Comparison of ENCODE assay signal across 27 cellular contexts in genomic region chr4:120431180-120431579, GRCh38.
DNase-seq lines count a peak whose midpoint lies in the region; ATAC-seq, FAIRE-seq and TF ChIP-seq lines count a peak whose summit lies in the region.
"Had no signal": no experiment of that assay in that cellular context is flagged by ENCODE, and none has a peak within 500 bp of the region (broad histone marks: within the 10 kb centered on the region; RNA-seq: fewer than 3 reads in every experiment).

No MANE protein-coding gene starts in this region.

- no peaks in the 10 kb centered on the region for H3K36me3 Mint-ChIP-seq in activated T-cell treated with anti-CD3 and anti-CD28 coated beads, Interleukin-2, amount 50 U/mL, for 4 hours (ENCODE audit: insufficient read depth)

- TF ChIP-seq CTCF in MM.1S (IDR thresholded peaks at IDR 0.05; ENCODE audit: low read length) (no peak), GM13976 (IDR thresholded peaks at IDR 0.05; ENCODE audit: borderline replicate concordance, control extremely low read depth, extremely low read depth, insufficient read depth, missing control alignments) (no peak), pancreas (IDR thresholded peaks at IDR 0.05) (no peak)

- no peak overlapping the region for H3K4me3 ChIP-seq in MM.1S (ENCODE audit: low read length)
- H3K4me3 ChIP-seq in pancreas = no peak overlapping the region
- H3K4me3 ChIP-seq: GM23248 had no signal

- no peaks in the 10 kb centered on the region for H3K4me1 ChIP-seq in MM.1S (ENCODE audit: low read length)
- no peaks in the 10 kb centered on the region for H3K4me1 ChIP-seq in pancreas

- peak; percentile 18 for DNase-seq in MM.1S
- peak; percentile 27 for DNase-seq in NOMO-1 treated with dmso at 0.1 percent for 144 hours (lab: John Stamatoyannopoulos, UW; ENCODE audit: unreplicated experiment)
- no peak for DNase-seq in GM13976 (ENCODE audit: low spot score)
- DNase-seq in activated T-cell treated with anti-CD3 and anti-CD28 coated beads, Interleukin-2, amount 50 U/mL, for 4 hours = no peak
- no peak for DNase-seq in pancreas
- no peak for DNase-seq in AML-193 (lab: John Stamatoyannopoulos, UW)
- DNase-seq: DMS53, GDM1, GM23248, H9, HFFc6, IMR-90, NCI-H1105, NCI-H2081, NCI-H2171, NCI-H345, NCI-H524, NCI-H774, SHP77 treated with DMSO at 0.1 percent for 48 hours had no signal

- H3K9me3 Mint-ChIP-seq in activated T-cell treated with anti-CD3 and anti-CD28 coated beads, Interleukin-2, amount 50 U/mL, for 4 hours = no peaks in the 10 kb centered on the region
- H3K9me3 Mint-ChIP-seq: H9 had no signal

- no peak overlapping the region for H3K4me3 Mint-ChIP-seq in activated T-cell treated with anti-CD3 and anti-CD28 coated beads, Interleukin-2, amount 50 U/mL, for 4 hours
- H3K4me3 Mint-ChIP-seq: B cell, H9, HFFc6 had no signal

- H3K9me3 ChIP-seq in MM.1S (replicated peaks; ENCODE audit: insufficient read depth, low read length) = no peaks in the 10 kb centered on the region
- H3K9me3 ChIP-seq in pancreas = no peaks in the 10 kb centered on the region

- H3F3A ChIP-seq in MM.1S (ENCODE audit: insufficient read depth, low read length) = no peaks in the 10 kb centered on the region

- no peaks in the 10 kb centered on the region for H3K79me2 ChIP-seq in MM.1S (ENCODE audit: low read length)

- FAIRE-seq in pancreas (lab: Jason Lieb, UNC) = no peak
- FAIRE-seq: A204.1, D721Med had no signal

- H3K36me3 ChIP-seq in MM.1S (replicated peaks; ENCODE audit: insufficient read depth, low read length) (no peaks in the 10 kb centered on the region), pancreas (no peaks in the 10 kb centered on the region)

- in situ Hi-C loops in GM13976 (cut with MboI; ENCODE audit: low sequenced_read_pairs, unreplicated experiment) = no loop called here

- no peaks in the 10 kb centered on the region for H3K27me3 Mint-ChIP-seq in activated T-cell treated with anti-CD3 and anti-CD28 coated beads, Interleukin-2, amount 50 U/mL, for 4 hours (ENCODE audit: low read depth)
- H3K27me3 Mint-ChIP-seq: B cell had no signal

- H3K27me3 ChIP-seq in MM.1S (replicated peaks; ENCODE audit: insufficient read depth, low read length) = no peaks in the 10 kb centered on the region
- H3K27me3 ChIP-seq in pancreas = no peaks in the 10 kb centered on the region

- H3K27ac ChIP-seq in MM.1S (ENCODE audit: low read length) (no peak overlapping the region), pancreas (no peak overlapping the region)
- H3K27ac ChIP-seq: GM23248, KMS-11, RWPE1 had no signal

- intact Hi-C loops in pancreas (cut with DNase I) = no loop called here

- ATAC-seq in GM18505 (IDR thresholded peaks at IDR 0.05; ENCODE audit: unreplicated experiment) = peak; percentile 59
- peak; percentile 67 for ATAC-seq in GM21717 (IDR thresholded peaks at IDR 0.05; ENCODE audit: unreplicated experiment)
- no peak for ATAC-seq in activated T-cell treated with anti-CD3 and anti-CD28 coated beads, Interleukin-2, amount 50 U/mL, for 4 hours
- no peak for ATAC-seq in pancreas
- ATAC-seq: SK-N-SH treated with all-trans-retinoic acid at 6 μM for 48 hours had no signal

- H3K4me2 ChIP-seq in MM.1S (ENCODE audit: low read depth, low read length) = no peak overlapping the region
- H3K4me2 ChIP-seq: KMS-11 had no signal

- no peaks in the 10 kb centered on the region for H4K20me1 ChIP-seq in MM.1S (ENCODE audit: insufficient read depth, low read length)

- H3K4me1 Mint-ChIP-seq in activated T-cell treated with anti-CD3 and anti-CD28 coated beads, Interleukin-2, amount 50 U/mL, for 4 hours (ENCODE audit: low read depth) = no peaks in the 10 kb centered on the region
- H3K4me1 Mint-ChIP-seq: B cell had no signal

- TF ChIP-seq POLR2A in GM18505 (IDR thresholded peaks at IDR 0.05; ENCODE audit: borderline replicate concordance, extremely low read depth, insufficient read depth, insufficient read length) = no peak

- H3K9me2 ChIP-seq in MM.1S (replicated peaks; ENCODE audit: insufficient read depth, low read length) = no peaks in the 10 kb centered on the region

- H2AFZ ChIP-seq in MM.1S (ENCODE audit: low read length) = no peak overlapping the region
- H2AFZ ChIP-seq: GM23248 had no signal

- H3K9ac ChIP-seq in MM.1S (ENCODE audit: low read length) = no peak overlapping the region
- H3K9ac ChIP-seq: GM23248, KMS-11 had no signal

Comparison
In these comparisons a context has a peak if more than half of its experiments do, and no peak if none do; other contexts are left out.
1. ATAC-seq: peak in GM18505 (single experiment) and GM21717 (single experiment); none in activated T-cell treated with anti-CD3 and anti-CD28 coated beads, Interleukin-2, amount 50 U/mL, for 4 hours (0 of 2) and pancreas (0 of 4).
2. DNase-seq: peak in MM.1S (single experiment) and NOMO-1 treated with dmso at 0.1 percent for 144 hours (single experiment); none in GM13976 (single experiment), activated T-cell treated with anti-CD3 and anti-CD28 coated beads, Interleukin-2, amount 50 U/mL, for 4 hours (single experiment), pancreas (0 of 6) and AML-193 (0 of 2).